ENCODE assay signal across 21 cellular contexts in the genomic region with DNA sequence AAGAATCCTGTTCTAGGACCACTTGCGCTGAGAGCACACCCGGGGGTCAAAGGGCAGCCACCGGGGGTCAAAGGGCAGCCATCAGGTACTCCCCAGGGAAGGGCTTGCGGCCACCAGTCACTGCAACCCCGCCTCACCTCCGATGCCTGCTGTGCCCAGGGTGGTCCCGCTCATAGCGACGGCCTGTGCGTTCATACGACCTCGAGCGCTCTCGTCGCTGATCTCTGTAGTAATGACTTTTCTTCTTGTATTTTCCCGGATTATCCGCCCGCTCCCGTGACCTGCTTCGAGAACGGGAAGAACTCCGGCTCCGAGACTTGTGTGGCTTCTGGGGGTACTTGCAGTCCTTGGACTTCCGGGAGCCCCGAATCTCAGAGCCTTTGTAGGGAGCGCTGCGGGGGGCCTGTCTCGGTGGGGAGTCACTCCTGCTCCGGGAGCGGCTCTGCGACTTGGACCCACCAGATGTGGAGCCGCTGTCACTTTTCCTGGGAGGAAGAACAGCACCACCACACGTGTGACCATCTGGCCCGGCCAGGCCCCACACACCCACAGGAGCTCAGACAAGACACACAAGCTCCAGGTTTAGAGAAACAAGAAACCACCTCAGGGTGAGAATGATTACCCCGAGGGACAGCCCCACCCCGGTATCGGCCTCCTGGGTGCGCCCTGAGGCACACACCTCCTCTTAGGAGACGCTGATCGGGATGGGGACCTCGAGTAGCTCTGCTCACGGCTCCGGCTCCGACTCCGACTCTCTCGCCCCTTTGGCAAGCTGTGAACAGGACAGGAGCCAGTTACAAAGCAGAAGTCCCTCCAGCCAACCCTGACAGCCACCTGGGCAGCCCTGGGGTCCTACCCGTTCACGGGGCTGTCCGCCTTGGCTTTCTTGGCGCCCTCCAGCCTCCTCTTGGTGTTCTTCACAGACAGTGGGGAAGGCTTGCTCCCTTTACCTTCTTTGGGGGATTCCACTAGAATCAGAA. TPM values are rescaled to one million over a fixed set of nuclear protein-coding genes. Genes with fewer than 3 reads are reported as not detected.
"Had no signal": no experiment of that assay in that cellular context is flagged by ENCODE, and none has a peak within 500 bp of the region (broad histone marks: within the 10 kb centered on the region; RNA-seq: fewer than 3 reads in every experiment).

No MANE protein-coding gene starts in this region.

- H3K27me3 Mint-ChIP-seq: brain, memory B cell had no signal

- FAIRE-seq: endometrium had no signal

- H3K4me1 ChIP-seq: testis had no signal

- ATAC-seq: activated T-cell treated with anti-CD3 and anti-CD28 coated beads, Interleukin-2, amount 50 U/mL, for 4 hours; gastroesophageal sphincter; stimulated activated effector memory CD8-positive, alpha-beta T cell treated with anti-CD3 and anti-CD28 coated beads, Interleukin-12 subunit alpha, Interleukin-12 subunit beta, amount 100 ng/mL, for 72 hours had no signal

- H3K9me3 Mint-ChIP-seq: activated naive CD4-positive, alpha-beta T cell treated with anti-CD3 and anti-CD28 coated beads for 36 hours; activated T-cell treated with anti-CD3 and anti-CD28 coated beads, Interleukin-2, amount 50 U/mL, for 4 hours; brain; memory B cell; stimulated activated effector memory CD8-positive, alpha-beta T cell treated with anti-CD3 and anti-CD28 coated beads, Interleukin-12 subunit alpha, Interleukin-12 subunit beta, amount 100 ng/mL, for 72 hours; T-helper 1 cell treated with Interleukin-12 subunit alpha and Interleukin-12 subunit beta and Interleukin-4 antibody, amounts not matched to agents 30 μg/mL and 1 μg/mL, for 36 hours had no signal

- H3K4me3 Mint-ChIP-seq: activated naive CD4-positive, alpha-beta T cell treated with anti-CD3 and anti-CD28 coated beads for 36 hours; activated T-cell treated with anti-CD3 and anti-CD28 coated beads, Interleukin-2, amount 50 U/mL, for 4 hours; brain; memory B cell; stimulated activated effector memory CD8-positive, alpha-beta T cell treated with anti-CD3 and anti-CD28 coated beads, Interleukin-12 subunit alpha, Interleukin-12 subunit beta, amount 100 ng/mL, for 72 hours; T-helper 1 cell treated with Interleukin-12 subunit alpha and Interleukin-12 subunit beta and Interleukin-4 antibody, amounts not matched to agents 30 μg/mL and 1 μg/mL, for 36 hours had no signal

- DNase-seq: activated CD4-positive, alpha-beta T cell treated with anti-CD3 and anti-CD28 coated beads, Interleukin-2, amount 50 U/mL, for 1 hour; activated CD4-positive, CD25-positive, alpha-beta regulatory T cell treated with anti-CD3 and anti-CD28 coated beads, Interleukin-2, amount 50 U/mL, for 72 hours; activated CD8-positive, alpha-beta memory T cell treated with anti-CD3 and anti-CD28 coated beads, Interleukin-2, amount 50 U/mL, for 4 hours; activated naive CD4-positive, alpha-beta T cell treated with anti-CD3 and anti-CD28 coated beads for 36 hours; activated T-cell treated with anti-CD3 and anti-CD28 coated beads, Interleukin-2, amount 50 U/mL, for 4 hours; cortex of kidney; heart left ventricle; psoas muscle; right lobe of liver; stimulated activated CD4-positive, alpha-beta T cell treated with anti-CD3 and anti-CD28 coated beads, Interleukin-4, amount 100 ng/mL, for 24 hours; testis; upper lobe of left lung had no signal

- H3K4me1 Mint-ChIP-seq: brain had no signal

- H3K27ac ChIP-seq: gastroesophageal sphincter, heart left ventricle, psoas muscle, right lobe of liver, testis, upper lobe of left lung had no signal

- H3K4me3 ChIP-seq: gastroesophageal sphincter, heart left ventricle, psoas muscle, right lobe of liver, smooth muscle cell, testis, upper lobe of left lung had no signal

- H3K27ac Mint-ChIP-seq: activated naive CD4-positive, alpha-beta T cell treated with anti-CD3 and anti-CD28 coated beads for 36 hours; brain; memory B cell; stimulated activated effector memory CD8-positive, alpha-beta T cell treated with anti-CD3 and anti-CD28 coated beads, Interleukin-12 subunit alpha, Interleukin-12 subunit beta, amount 100 ng/mL, for 72 hours; T-helper 1 cell treated with Interleukin-12 subunit alpha and Interleukin-12 subunit beta and Interleukin-4 antibody, amounts not matched to agents 30 μg/mL and 1 μg/mL, for 36 hours had no signal

- H3K9me3 ChIP-seq: gastroesophageal sphincter, heart left ventricle, psoas muscle, right lobe of liver, testis, upper lobe of left lung had no signal

RNA-seq across cellular contexts. Expression of gene ANKRD65, which starts 33.7 kb away (rescaled TPM):
- total RNA-seq: activated naive CD4-positive, alpha-beta T cell treated with anti-CD3 and anti-CD28 coated beads for 36 hours; mononuclear cell had no signal
- polyA plus RNA-seq: neural cell had no signal
